Comparison of ENCODE assay signal across 22 cellular contexts in the genomic region with DNA sequence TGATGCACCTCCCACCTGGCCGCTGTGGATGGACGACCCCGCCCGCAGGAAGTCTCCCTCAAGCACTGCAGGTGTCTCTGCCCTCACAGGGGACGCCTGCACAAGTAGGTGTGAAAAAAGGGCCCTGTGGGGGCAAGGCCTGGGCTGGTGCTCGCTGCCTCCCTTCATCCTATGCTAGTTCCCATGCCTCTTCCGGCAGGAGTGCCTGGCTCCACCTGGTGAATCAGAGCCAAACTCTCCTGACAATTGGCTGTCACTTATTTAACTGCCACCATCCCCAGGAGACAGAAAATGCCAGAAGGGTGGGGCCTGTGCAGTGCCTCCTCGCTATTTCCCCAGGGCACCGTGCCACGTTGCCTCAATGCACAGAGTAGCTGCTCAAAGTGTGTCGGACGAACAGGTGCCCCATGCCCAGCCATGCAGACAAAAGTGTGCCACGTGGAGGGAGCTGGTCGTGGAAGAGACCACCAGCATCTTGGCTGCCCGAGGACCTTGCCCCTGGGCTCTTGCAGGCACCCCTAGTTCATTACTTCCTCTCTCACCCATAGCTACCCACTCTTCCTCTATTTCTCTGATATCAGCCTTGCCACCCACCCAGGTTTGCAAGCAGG.
A peak's percentile ranks its signal among the peaks of the same experiment; 100 is the strongest.
DNase-seq lines count a peak whose midpoint lies in the region; ATAC-seq, FAIRE-seq and TF ChIP-seq lines count a peak whose summit lies in the region.
"Had no signal": no experiment of that assay in that cellular context is flagged by ENCODE, and none has a peak within 500 bp of the region (broad histone marks: within the 10 kb centered on the region; RNA-seq: fewer than 3 reads in every experiment).

No MANE protein-coding gene starts in this region.

- no peaks in the 10 kb centered on the region for H3K9me3 Mint-ChIP-seq in progenitor cell of endocrine pancreas (ENCODE audit: low read depth)
- no peaks in the 10 kb centered on the region for H3K9me3 Mint-ChIP-seq in immature natural killer cell
- H3K9me3 Mint-ChIP-seq: naive thymus-derived CD4-positive, alpha-beta T cell; stimulated activated naive CD8-positive, alpha-beta T cell treated with anti-CD3 and anti-CD28 coated beads, Interleukin-15, Interleukin-2, amounts not matched to agents 100 ng/mL and 50 ng/mL, for 24 hours had no signal

- POLR2A ChIA-PET in OCI-LY7 (lab: Charles Lee) = interaction anchor here (0.6 kb wide), 1 partner anchor 117 kb away, joined by 3 read pairs; no protein-coding TSS in a partner anchor

- H3K9me3 ChIP-seq in OCI-LY7 (ENCODE audit: low read length) = no peaks in the 10 kb centered on the region
- H3K9me3 ChIP-seq in kidney (ENCODE audit: control insufficient read depth in 1 of 2, low read length in 2 of 2) = no peaks in the 10 kb centered on the region
- H3K9me3 ChIP-seq: tibial artery had no signal

- H3K36me3 ChIP-seq in OCI-LY7 (ENCODE audit: insufficient read depth, low read length) (no peaks in the 10 kb centered on the region), kidney (ENCODE audit: control insufficient read depth in 1 of 2, insufficient read depth in 2 of 2, low read length in 2 of 2) (no peaks in the 10 kb centered on the region)
- H3K36me3 ChIP-seq: tibial artery had no signal

- H3K4me1 Mint-ChIP-seq in progenitor cell of endocrine pancreas (ENCODE audit: low read depth) = peaks cover 17% of the 10 kb centered on the region
- peaks cover 0 to 8% of the 10 kb centered on the region in 2 donors for H3K4me1 Mint-ChIP-seq in immature natural killer cell

- H4K20me1 ChIP-seq in OCI-LY7 (ENCODE audit: insufficient read depth, low read length) = no peaks in the 10 kb centered on the region

- intact Hi-C loops in OCI-LY7 (cut with micrococcal nuclease; ENCODE audit: unreplicated experiment) = no loop called here
- intact Hi-C loops in kidney (cut with DNase I) = no loop called here

- H3K4me2 ChIP-seq in OCI-LY7 (ENCODE audit: low read length) = peak overlapping the region; percentile 47

- no peaks in the 10 kb centered on the region for H3K27me3 Mint-ChIP-seq in progenitor cell of endocrine pancreas
- peaks cover 0 to 3% (median 2%) of the 10 kb centered on the region in 3 donors for H3K27me3 Mint-ChIP-seq in immature natural killer cell (ENCODE audit: low read depth in 3 of 3)
- H3K27me3 Mint-ChIP-seq: CD8-positive, alpha-beta memory T cell; stimulated activated naive CD8-positive, alpha-beta T cell treated with anti-CD3 and anti-CD28 coated beads, Interleukin-15, Interleukin-2, amounts not matched to agents 100 ng/mL and 50 ng/mL, for 24 hours had no signal

- peak; percentile 53 for DNase-seq in COR-L47 (lab: John Stamatoyannopoulos, UW)
- peak; percentile 75 for DNase-seq in OCI-LY7 (ENCODE audit: low spot score)
- peak; percentile 61 for DNase-seq in kidney
- DNase-seq in progenitor cell of endocrine pancreas (ENCODE audit: low spot score, unreplicated experiment) = no peak
- no peak for DNase-seq in activated T-cell treated with anti-CD3 and anti-CD28 coated beads, Interleukin-2, amount 50 U/mL, for 1 hour
- DNase-seq in immature natural killer cell = no peak
- DNase-seq: activated CD4-positive, alpha-beta T cell treated with anti-CD3 and anti-CD28 coated beads, Interleukin-2, amount 50 U/mL, for 4 hours; activated gamma-delta T cell treated with Interleukin-2 at 50 U/mL for 16 hours; amniotic stem cell; CD8-positive, alpha-beta memory T cell; dermis blood vessel endothelial cell; H7; naive thymus-derived CD4-positive, alpha-beta T cell; NCI-H2171 treated with DMSO at 0.1 percent for 48 hours; NCI-H526; SHP77 treated with DMSO at 0.1 percent for 48 hours; T-helper 1 cell; WERI-Rb-1 had no signal

- H3K4me1 ChIP-seq in OCI-LY7 (ENCODE audit: insufficient read depth, low read length, poor library complexity, severe bottlenecking) (peaks cover 32% of the 10 kb centered on the region), kidney (ENCODE audit: control insufficient read depth in 1 of 2, insufficient read depth in 1 of 2, low read depth in 1 of 2, low read length in 2 of 2) (peaks cover 27 to 32% of the 10 kb centered on the region in 2 donors)

- no peak for FAIRE-seq in kidney (lab: Jason Lieb, UNC)

- H3K4me3 ChIP-seq in OCI-LY7 (ENCODE audit: low read depth, low read length, poor library complexity, severe bottlenecking) = no peak overlapping the region
- no peak overlapping the region for H3K4me3 ChIP-seq in kidney (ENCODE audit: low read length in 2 of 2)
- H3K4me3 ChIP-seq: tibial artery had no signal

- ATAC-seq in HG02571 (IDR thresholded peaks at IDR 0.05; ENCODE audit: unreplicated experiment) (no peak), HG03571 (IDR thresholded peaks at IDR 0.05; ENCODE audit: unreplicated experiment) (no peak)
- ATAC-seq: naive thymus-derived CD4-positive, alpha-beta T cell had no signal

- H3K79me2 ChIP-seq in OCI-LY7 (ENCODE audit: insufficient read depth, low read depth, low read length) = no peaks in the 10 kb centered on the region

- no peak overlapping the region for H3K9ac ChIP-seq in kidney (ENCODE audit: low read length in 2 of 2)

- H3K9me2 ChIP-seq in OCI-LY7 (ENCODE audit: insufficient read depth, low read length) = no peaks in the 10 kb centered on the region

- no TSS peak for BruUV-seq in OCI-LY7 (replicated peaks; lab: Mats Ljungman, UMichigan)

- CTCF ChIA-PET in OCI-LY7 (lab: Charles Lee; ENCODE audit: unreplicated experiment) = interaction anchor here (0.5 to 0.6 kb wide), 2 partner anchors 18 to 1660 kb away, joined by 3 to 4 read pairs; no protein-coding TSS in a partner anchor

- H3K27ac Mint-ChIP-seq in progenitor cell of endocrine pancreas (peak overlapping the region; percentile 45), immature natural killer cell (no peak overlapping the region)
- H3K27ac Mint-ChIP-seq: stimulated activated naive CD8-positive, alpha-beta T cell treated with anti-CD3 and anti-CD28 coated beads, Interleukin-15, Interleukin-2, amounts not matched to agents 100 ng/mL and 50 ng/mL, for 24 hours had no signal

- TF ChIP-seq CTCF in OCI-LY7 (conservative IDR thresholded peaks at IDR 0.05; ENCODE audit: low read length) = no peak
- no peak for TF ChIP-seq CTCF in kidney (IDR thresholded peaks at IDR 0.05; ENCODE audit: borderline replicate concordance, extremely low read depth, insufficient read depth)
- no peak for TF ChIP-seq CTCF in progenitor cell of endocrine pancreas (IDR thresholded peaks at IDR 0.05; ENCODE audit: unreplicated experiment)

- H3K36me3 Mint-ChIP-seq in progenitor cell of endocrine pancreas (ENCODE audit: insufficient read depth) (peaks cover 6% of the 10 kb centered on the region), immature natural killer cell (no peaks in the 10 kb centered on the region)
- H3K36me3 Mint-ChIP-seq: CD8-positive, alpha-beta memory T cell; naive thymus-derived CD4-positive, alpha-beta T cell had no signal

- H3K27ac ChIP-seq in OCI-LY7 (ENCODE audit: low read depth, low read length, poor library complexity, severe bottlenecking) = no peak overlapping the region
- H3K27ac ChIP-seq in kidney (ENCODE audit: low read depth in 2 of 2, low read length in 2 of 2) = no peak overlapping the region
- H3K27ac ChIP-seq: tibial artery, WERI-Rb-1 had no signal

- no peak overlapping the region for H3K4me3 Mint-ChIP-seq in progenitor cell of endocrine pancreas (ENCODE audit: low read depth)
- no peak overlapping the region for H3K4me3 Mint-ChIP-seq in immature natural killer cell
- H3K4me3 Mint-ChIP-seq: CD8-positive, alpha-beta memory T cell; naive thymus-derived CD4-positive, alpha-beta T cell; stimulated activated naive CD8-positive, alpha-beta T cell treated with anti-CD3 and anti-CD28 coated beads, Interleukin-15, Interleukin-2, amounts not matched to agents 100 ng/mL and 50 ng/mL, for 24 hours had no signal

- no peak overlapping the region for H2AFZ ChIP-seq in OCI-LY7 (ENCODE audit: low read length)

Comparison
In these comparisons a context has a peak if more than half of its experiments do, and no peak if none do; other contexts are left out.
1. DNase-seq: peak in COR-L47 (single experiment), OCI-LY7 (single experiment) and kidney (single experiment); none in progenitor cell of endocrine pancreas (single experiment), activated T-cell treated with anti-CD3 and anti-CD28 coated beads, Interleukin-2, amount 50 U/mL, for 1 hour (single experiment) and immature natural killer cell (0 of 3).